In the genomic region with DNA sequence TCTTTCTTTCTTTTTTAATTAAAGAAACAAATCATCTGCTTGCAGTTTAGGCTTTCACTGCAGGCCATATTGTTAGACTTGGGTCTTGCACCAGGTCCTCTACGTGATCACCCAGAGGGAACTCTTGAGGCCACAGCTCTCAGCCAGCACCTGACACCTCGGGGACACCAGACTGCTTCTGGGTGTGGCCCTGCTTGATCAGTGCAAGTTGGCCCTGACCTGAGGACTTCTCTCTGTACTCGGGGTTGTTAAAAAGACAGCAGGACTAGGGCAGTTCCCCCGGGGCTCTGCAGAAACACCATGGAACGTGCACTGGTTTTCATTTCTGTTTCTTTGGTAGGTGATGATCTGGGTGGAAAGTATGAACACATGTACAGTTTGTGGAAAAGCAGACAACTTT, we compare ENCODE assay signal across 16 cellular contexts. TPM values are rescaled to one million over a fixed set of nuclear protein-coding genes. Genes with fewer than 3 reads are reported as not detected.
A peak's percentile ranks its signal among the peaks of the same experiment; 100 is the strongest.
DNase-seq lines count a peak whose midpoint lies in the region; ATAC-seq and TF ChIP-seq lines count a peak whose summit lies in the region.
"Had no signal": no experiment of that assay in that cellular context is flagged by ENCODE, and none has a peak within 500 bp of the region (broad histone marks: within the 10 kb centered on the region; RNA-seq: fewer than 3 reads in every experiment).

No MANE protein-coding gene starts in this region.

- no peaks in the 10 kb centered on the region for H3K9me3 ChIP-seq in BLaER1 treated with 17β-estradiol and CSF1 and Interleukin-3, amounts not matched to agents 10 nM and 100 nM (replicated peaks in 1 of 11)
- H3K9me3 ChIP-seq: BE2C, SK-N-SH had no signal

- H3K4me2 ChIP-seq in BLaER1 treated with 17β-estradiol and CSF1 and Interleukin-3, amounts not matched to agents 10 nM and 100 nM: peak overlapping the region in 6 of 11 experiments; percentile 7 to 53 (median 28); a peak in 9 of 22 replicates
- H3K4me2 ChIP-seq: KMS-11, SK-N-SH had no signal

- peak overlapping the region; percentile 24 for H3K27ac Mint-ChIP-seq in activated B cell treated with CpG ODN at 0.5 μM for 24 hours
- peak overlapping the region; percentile 86 for H3K27ac Mint-ChIP-seq in memory B cell

- H3K4me3 Mint-ChIP-seq in activated B cell treated with CpG ODN at 0.5 μM for 24 hours (no peak overlapping the region), memory B cell (no peak overlapping the region)

- intact Hi-C loops in activated B cell treated with CpG ODN at 0.5 μM for 24 hours (cut with micrococcal nuclease): no loop called here

- H3K27me3 Mint-ChIP-seq in activated B cell treated with CpG ODN at 0.5 μM for 24 hours (no peaks in the 10 kb centered on the region), memory B cell (no peaks in the 10 kb centered on the region)

- H3K36me3 Mint-ChIP-seq in activated B cell treated with CpG ODN at 0.5 μM for 24 hours (ENCODE audit: low read depth) (peaks cover 87% of the 10 kb centered on the region), memory B cell (peaks cover 23% of the 10 kb centered on the region)

- H3K36me3 ChIP-seq in BLaER1 treated with 17β-estradiol and CSF1 and Interleukin-3, amounts not matched to agents 10 nM and 100 nM: peaks cover 40 to 98% (median 66%) of the 10 kb centered on the region in 11 experiments; a peak in 21 of 22 replicates

- no peaks in the 10 kb centered on the region for H4K20me1 ChIP-seq in BLaER1 treated with 17β-estradiol and CSF1 and Interleukin-3, amounts not matched to agents 10 nM and 100 nM

- ATAC-seq in activated B cell treated with CpG ODN at 0.5 μM for 24 hours (ENCODE audit: low read depth): no peak
- ATAC-seq in memory B cell (ENCODE audit: low read depth): peak; percentile 47
- no peak for ATAC-seq in HG02678 (IDR thresholded peaks at IDR 0.05; ENCODE audit: unreplicated experiment)

- H3K4me1 Mint-ChIP-seq in activated B cell treated with CpG ODN at 0.5 μM for 24 hours (peaks cover 10% of the 10 kb centered on the region), memory B cell (peaks cover 7% of the 10 kb centered on the region)

- H3K9me3 Mint-ChIP-seq in activated B cell treated with CpG ODN at 0.5 μM for 24 hours (no peaks in the 10 kb centered on the region), memory B cell (no peaks in the 10 kb centered on the region)

- CTCF ChIA-PET in activated B cell treated with CpG ODN at 0.5 μM for 24 hours (lab: Charles Lee): interaction anchor here (1.6 kb wide), 1 partner anchor 147 kb away, joined by 6 read pairs; no protein-coding TSS in a partner anchor

- no peaks in the 10 kb centered on the region for H3K27me3 ChIP-seq in BLaER1 treated with 17β-estradiol and CSF1 and Interleukin-3, amounts not matched to agents 10 nM and 100 nM
- H3K27me3 ChIP-seq: BE2C had no signal

- POLR2A ChIA-PET in activated B cell treated with CpG ODN at 0.5 μM for 24 hours (lab: Charles Lee): no interaction called here

- H3K27ac ChIP-seq in BLaER1 treated with 17β-estradiol and CSF1 and Interleukin-3, amounts not matched to agents 10 nM and 100 nM: no peak overlapping the region
- H3K27ac ChIP-seq: 22Rv1, KMS-11 had no signal

- no peak overlapping the region for H3K9ac ChIP-seq in BLaER1 treated with 17β-estradiol and CSF1 and Interleukin-3, amounts not matched to agents 10 nM and 100 nM
- H3K9ac ChIP-seq: KMS-11, SK-N-SH had no signal

- H3K4me1 ChIP-seq in BLaER1 treated with 17β-estradiol and CSF1 and Interleukin-3, amounts not matched to agents 10 nM and 100 nM: peaks cover 0 to 17% (median 10%) of the 10 kb centered on the region in 10 experiments; a peak in 13 of 20 replicates

- no peak for TF ChIP-seq CTCF in activated B cell treated with CpG ODN at 0.5 μM for 24 hours (IDR thresholded peaks at IDR 0.05)

- DNase-seq in DMS79 treated with DMSO at 0.1 percent for 48 hours (lab: John Stamatoyannopoulos, UW) (peak; percentile 55), DMS79 (lab: John Stamatoyannopoulos, UW) (no peak), activated B cell treated with CpG ODN at 0.5 μM for 24 hours (no peak), memory B cell (ENCODE audit: low spot score in 2 of 2) (no peak), NCI-H345 treated with DMSO at 0.1 percent for 48 hours (lab: John Stamatoyannopoulos, UW; ENCODE audit: unreplicated experiment) (no peak), NCI-H526 (lab: John Stamatoyannopoulos, UW) (no peak)
- DNase-seq: BE2C, NCI-H1048, NCI-H2081 treated with DMSO at 0.1 percent for 48 hours, NCI-H510A treated with DMSO at 0.1 percent for 48 hours, SK-N-SH had no signal

- H3K4me3 ChIP-seq in BLaER1 treated with 17β-estradiol and CSF1 and Interleukin-3, amounts not matched to agents 10 nM and 100 nM: no peak overlapping the region

RNA-seq across cellular contexts. Expression of a gene that starts 51.2 kb away (rescaled TPM):
- total RNA-seq in activated B cell treated with CpG ODN at 0.5 μM for 24 hours: 0.12 and 0.27 TPM in 2 replicates
- total RNA-seq: H4 had no signal
